8 cellular contexts compared by ENCODE assay signal in the genomic region with DNA sequence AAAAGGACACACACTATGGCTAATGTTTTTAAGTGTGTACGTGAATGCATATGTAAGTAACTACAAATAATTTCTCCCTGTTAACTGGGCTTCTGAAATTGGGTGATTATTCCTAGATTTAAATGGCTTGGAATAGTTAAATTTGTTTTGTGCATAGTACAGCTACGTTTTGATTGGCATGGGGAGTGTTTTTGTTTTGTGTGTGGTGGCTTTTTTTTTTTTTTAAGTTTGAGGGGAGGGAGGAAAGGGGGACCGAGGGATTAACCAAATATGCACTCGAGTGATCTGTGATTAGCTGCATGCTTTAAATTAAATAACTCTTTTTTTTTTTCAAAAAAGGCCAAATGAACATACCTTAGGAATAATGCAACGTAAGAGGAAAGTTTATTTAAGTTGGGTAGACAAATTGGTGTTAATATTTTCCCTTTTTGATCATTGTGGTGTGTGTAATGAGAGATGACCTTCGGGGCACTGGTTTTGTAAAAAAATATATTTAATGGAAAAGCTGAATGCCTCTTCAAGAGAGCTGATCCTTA. TPM values are rescaled to one million over a fixed set of nuclear protein-coding genes. Genes with fewer than 3 reads are reported as not detected.
DNase-seq lines count a peak whose midpoint lies in the region; ATAC-seq and TF ChIP-seq lines count a peak whose summit lies in the region.

No MANE protein-coding gene starts in this region.

- peaks cover 0 to 2% (median 0%) of the 10 kb centered on the region in 5 donors for H3K27me3 Mint-ChIP-seq in naive thymus-derived CD4-positive, alpha-beta T cell

- H3K4me1 ChIP-seq in KMS-11 (ENCODE audit: low read depth, poor library complexity, severe bottlenecking), result peaks cover 22% of the 10 kb centered on the region
- H3K4me1 ChIP-seq in naive thymus-derived CD4-positive, alpha-beta T cell (ENCODE audit: control insufficient read depth in 2 of 2, insufficient read depth in 2 of 2, low read length in 2 of 2), result peaks cover 14 to 19% of the 10 kb centered on the region in 2 donors

- H3K4me1 Mint-ChIP-seq in naive thymus-derived CD4-positive, alpha-beta T cell, result peaks cover 29 to 56% (median 43%) of the 10 kb centered on the region in 7 donors

- H3K4me3 Mint-ChIP-seq in naive thymus-derived CD4-positive, alpha-beta T cell, result peak overlapping the region; percentile 94 to 100 (median 99)

- peak overlapping the region; percentile 70 for H3K4me2 ChIP-seq in KMS-11

- no peak for TF ChIP-seq CTCF in AG09309 (IDR thresholded peaks at IDR 0.05; ENCODE audit: control insufficient read depth, insufficient read depth, low read depth, low read length, missing control alignments)
- TF ChIP-seq CTCF in KMS-11 (conservative IDR thresholded peaks at IDR 0.05; ENCODE audit: low read depth, low read length), result no peak

- POLR2A ChIA-PET in naive thymus-derived CD4-positive, alpha-beta T cell (lab: Charles Lee), result interaction anchor here (0.7 to 1.2 kb wide), 5 partner anchors 13 to 192 kb away, joined by 3 to 5 read pairs (median 3); no protein-coding TSS in a partner anchor

- CTCF ChIA-PET in naive thymus-derived CD4-positive, alpha-beta T cell (lab: Charles Lee), result interaction anchor here (0.6 to 1.1 kb wide), 2 partner anchors 192 to 1892 kb away, joined by 3 to 4 read pairs; no protein-coding TSS in a partner anchor

- no peak for ATAC-seq in naive thymus-derived CD4-positive, alpha-beta T cell
- ATAC-seq in HG02840 (IDR thresholded peaks at IDR 0.05; ENCODE audit: low FRiP score, unreplicated experiment) (no peak), HG03039 (IDR thresholded peaks at IDR 0.05; ENCODE audit: unreplicated experiment) (no peak)

- peak overlapping the region; percentile 97 for H3K4me3 ChIP-seq in AG09309 (ENCODE audit: control insufficient read depth, low read depth, low read length)
- H3K4me3 ChIP-seq in KMS-11 (IDR thresholded peaks at IDR 0.05; ENCODE audit: insufficient read depth, low read depth, low read length), result no peak overlapping the region
- H3K4me3 ChIP-seq in naive thymus-derived CD4-positive, alpha-beta T cell (ENCODE audit: low read length), result peak overlapping the region; percentile 93

- DNase-seq in AG09309 (ENCODE audit: low read depth) (no peak), cerebellar cortex (ENCODE audit: low spot score) (peak; percentile 27), islet precursor cell (no peak), SIG-M5 treated with dmso at 0.1 percent for 504 hours (lab: John Stamatoyannopoulos, UW; ENCODE audit: unreplicated experiment) (no peak)
- no peak for DNase-seq in naive thymus-derived CD4-positive, alpha-beta T cell

- no peaks in the 10 kb centered on the region for H3K27me3 ChIP-seq in KMS-11 (ENCODE audit: insufficient read depth, low read depth)
- H3K27me3 ChIP-seq in naive thymus-derived CD4-positive, alpha-beta T cell (ENCODE audit: control insufficient read depth in 2 of 2, insufficient read depth in 2 of 2, low read length in 2 of 2), result no peaks in the 10 kb centered on the region

- H3K9me3 Mint-ChIP-seq in naive thymus-derived CD4-positive, alpha-beta T cell, result peaks cover 0 to 5% (median 0%) of the 10 kb centered on the region in 11 donors

- H3K9ac ChIP-seq in KMS-11, result peak overlapping the region; percentile 81

- H3K79me2 ChIP-seq in KMS-11 (ENCODE audit: insufficient read depth, low read depth), result peaks cover 50% of the 10 kb centered on the region; the same call in 1 of the 2 replicates

- H4K20me1 ChIP-seq in KMS-11 (ENCODE audit: insufficient read depth), result no peaks in the 10 kb centered on the region

- peak overlapping the region; percentile 77; the same call in 1 of the 2 replicates for H2AFZ ChIP-seq in KMS-11 (ENCODE audit: low read depth)

- H3K27ac ChIP-seq in KMS-11, result peak overlapping the region; percentile 59
- peak overlapping the region; percentile 93 for H3K27ac ChIP-seq in naive thymus-derived CD4-positive, alpha-beta T cell (ENCODE audit: low read depth, low read length)

- H3K36me3 Mint-ChIP-seq in naive thymus-derived CD4-positive, alpha-beta T cell, result peaks cover 0 to 6% (median 0%) of the 10 kb centered on the region in 5 donors

- peak overlapping the region; percentile 94 to 99 (median 97) for H3K27ac Mint-ChIP-seq in naive thymus-derived CD4-positive, alpha-beta T cell

- no peaks in the 10 kb centered on the region for H3K36me3 ChIP-seq in KMS-11 (ENCODE audit: insufficient read depth)
- H3K36me3 ChIP-seq in naive thymus-derived CD4-positive, alpha-beta T cell (ENCODE audit: control insufficient read depth in 2 of 3, insufficient read depth in 3 of 3, low read length in 3 of 3), result peaks cover 0 to 11% (median 0%) of the 10 kb centered on the region in 3 experiments

- intact Hi-C loops in naive thymus-derived CD4-positive, alpha-beta T cell (cut with micrococcal nuclease), result loop anchor here (2.0 to 10.0 kb wide), 17 partner anchors 35 to 1535 kb away; partner anchors contain the start of genes ATXN1 (in 1 of the 2), CD83 (in 1 of the 2), DTNBP1 (in 1 of the 2) and MCUR1 (in 1 of the 2)

- H3K9me3 ChIP-seq in naive thymus-derived CD4-positive, alpha-beta T cell (ENCODE audit: control insufficient read depth in 2 of 3, low read length in 3 of 3), result no peaks in the 10 kb centered on the region

RNA-seq across cellular contexts. Expression of gene JARID2, which starts 1.4 kb away (rescaled TPM):
- 10 to 100 TPM; 23.4 to 39.6 (median 29.9) TPM for total RNA-seq in naive thymus-derived CD4-positive, alpha-beta T cell
- polyA plus RNA-seq in naive thymus-derived CD4-positive, alpha-beta T cell, result 10 to 100 TPM in 1 of 2 donors, 1 to 10 TPM in 1; 6.9 to 13.9 TPM
